Comparison of ENCODE assay signal across 26 cellular contexts in genomic region chr2:172551266-172551665, GRCh38. TPM values are rescaled to one million over a fixed set of nuclear protein-coding genes. Genes with fewer than 3 reads are reported as not detected.
A peak's percentile ranks its signal among the peaks of the same experiment; 100 is the strongest.
DNase-seq lines count a peak whose midpoint lies in the region; ATAC-seq, FAIRE-seq and TF ChIP-seq lines count a peak whose summit lies in the region.
"Had no signal": no experiment of that assay in that cellular context is flagged by ENCODE, and none has a peak within 500 bp of the region (broad histone marks: within the 10 kb centered on the region; RNA-seq: fewer than 3 reads in every experiment).

No MANE protein-coding gene starts in this region.

- H3K14ac ChIP-seq in H1 (ENCODE audit: insufficient read length), result no peak overlapping the region

- H3F3A ChIP-seq in Loucy (ENCODE audit: low read depth), result no peaks in the 10 kb centered on the region

- H3K27me3 ChIP-seq in Loucy (ENCODE audit: insufficient read depth, low read length, poor library complexity, severe bottlenecking), result peaks cover 11% of the 10 kb centered on the region
- no peaks in the 10 kb centered on the region for H3K27me3 ChIP-seq in H1 (replicated peaks in 1 of 4; ENCODE audit: control insufficient read depth in 3 of 4, extremely low read depth in 1 of 4, insufficient read depth in 3 of 4, low read length in 3 of 4)
- no peaks in the 10 kb centered on the region for H3K27me3 ChIP-seq in breast epithelium
- H3K27me3 ChIP-seq: gastrocnemius medialis, ovary, right lobe of liver had no signal

- peaks cover 7% of the 10 kb centered on the region for H3K23me2 ChIP-seq in H1 (ENCODE audit: low read depth, low read length)

- H3K4me1 ChIP-seq in Loucy (ENCODE audit: insufficient read depth, low read length, poor library complexity, severe bottlenecking), result peaks cover 17% of the 10 kb centered on the region
- peaks cover 4 to 22% (median 21%) of the 10 kb centered on the region in 4 experiments; a peak in 6 of 7 replicates for H3K4me1 ChIP-seq in H1 (replicated peaks in 1 of 4; ENCODE audit: control insufficient read depth in 3 of 4, insufficient read depth in 4 of 4, low read length in 3 of 4)
- peaks cover 8% of the 10 kb centered on the region for H3K4me1 ChIP-seq in mesodermal cell (ENCODE audit: control insufficient read depth, insufficient read depth, low read length, poor library complexity, severe bottlenecking)
- no peaks in the 10 kb centered on the region for H3K4me1 ChIP-seq in breast epithelium

- no peak overlapping the region for H2BK15ac ChIP-seq in H1 (ENCODE audit: low read length)

- H3K9ac ChIP-seq in Loucy (ENCODE audit: low read depth, low read length, poor library complexity, severe bottlenecking) (no peak overlapping the region), H1 (replicated peaks in 1 of 4; ENCODE audit: extremely low read depth in 1 of 4, low read depth in 3 of 4, low read length in 3 of 4) (no peak overlapping the region)

- peaks cover 2% of the 10 kb centered on the region; the same call in 1 of the 2 replicates for H3K36me3 ChIP-seq in Loucy (ENCODE audit: insufficient read depth, low read length)
- H3K36me3 ChIP-seq in H1 (ENCODE audit: control insufficient read depth in 2 of 4, insufficient read depth in 4 of 4, low read length in 3 of 4), result peaks cover 0 to 4% (median 1%) of the 10 kb centered on the region in 4 experiments; a peak in 2 of 8 replicates
- H3K36me3 ChIP-seq in mesodermal cell (ENCODE audit: control insufficient read depth, insufficient read depth, low read length), result no peaks in the 10 kb centered on the region
- H3K36me3 ChIP-seq in breast epithelium, result no peaks in the 10 kb centered on the region
- H3K36me3 ChIP-seq: gastrocnemius medialis, left ventricle myocardium inferior, ovary, right lobe of liver, thoracic aorta had no signal

- no peak overlapping the region for H3K27ac Mint-ChIP-seq in activated CD4-positive, alpha-beta T cell treated with anti-CD3 and anti-CD28 coated beads, Interleukin-2, amount 10 ng/mL, durations not matched to agents 24 days and 14 days
- H3K27ac Mint-ChIP-seq: stimulated activated effector memory CD8-positive, alpha-beta T cell treated with anti-CD3 and anti-CD28 coated beads, Interleukin-12 subunit alpha, Interleukin-12 subunit beta, amount 100 ng/mL, for 72 hours; T-helper 1 cell treated with Interleukin-12 subunit alpha and Interleukin-12 subunit beta and Interleukin-4 antibody, amounts not matched to agents 30 μg/mL and 1 μg/mL, for 36 hours had no signal

- TF ChIP-seq EP300 in H1 (IDR thresholded peaks at IDR 0.05; ENCODE audit: borderline replicate concordance in 1 of 2, low read depth in 2 of 2, low read length in 2 of 2), result no peak

- H2BK12ac ChIP-seq in H1 (ENCODE audit: low read depth, low read length), result no peak overlapping the region

- peaks cover 4% of the 10 kb centered on the region for H4K20me1 ChIP-seq in Loucy (ENCODE audit: insufficient read depth, low read length, poor library complexity, severe bottlenecking)
- no peaks in the 10 kb centered on the region for H4K20me1 ChIP-seq in H1 (replicated peaks in 1 of 2; ENCODE audit: control insufficient read depth in 1 of 2, insufficient read depth in 2 of 2, low read length in 2 of 2)

- no peaks in the 10 kb centered on the region for H3K9me2 ChIP-seq in Loucy (replicated peaks; ENCODE audit: low read depth, low read length)

- no peak overlapping the region for H3K56ac ChIP-seq in H1 (replicated peaks; ENCODE audit: insufficient read length, low read depth, low read length)

- H4K5ac ChIP-seq in H1 (ENCODE audit: insufficient read length, low read depth, low read length), result no peak overlapping the region

- H3K27ac ChIP-seq in H1 (ENCODE audit: low read depth, low read length), result no peak overlapping the region
- H3K27ac ChIP-seq in mesodermal cell (ENCODE audit: low read depth, low read length, severe bottlenecking), result peak overlapping the region; percentile 24
- no peak overlapping the region for H3K27ac ChIP-seq in breast epithelium
- H3K27ac ChIP-seq: C4-2B, coronary artery, gastrocnemius medialis, HL-60, left ventricle myocardium inferior, ovary, right lobe of liver, thoracic aorta, WERI-Rb-1 had no signal

- no peak overlapping the region for H2AK5ac ChIP-seq in H1 (ENCODE audit: low read depth, low read length)

- no peak overlapping the region for H4K91ac ChIP-seq in H1 (replicated peaks; ENCODE audit: insufficient read length, low read length)

- CTCF ChIA-PET in H1 (lab: Charles Lee; ENCODE audit: partially characterized antibody), result interaction anchor here (0.8 to 1.7 kb wide), 2 partner anchors 12 to 123 kb away, joined by 4 to 5 read pairs; no protein-coding TSS in a partner anchor

- no peak overlapping the region for H3K4ac ChIP-seq in H1 (replicated peaks; ENCODE audit: insufficient read length, low read depth, low read length)

- H3K9me3 Mint-ChIP-seq in activated CD4-positive, alpha-beta T cell treated with anti-CD3 and anti-CD28 coated beads, Interleukin-2, amount 10 ng/mL, durations not matched to agents 24 days and 14 days, result no peaks in the 10 kb centered on the region
- H3K9me3 Mint-ChIP-seq: stimulated activated effector memory CD8-positive, alpha-beta T cell treated with anti-CD3 and anti-CD28 coated beads, Interleukin-12 subunit alpha, Interleukin-12 subunit beta, amount 100 ng/mL, for 72 hours had no signal

- H3K4me3 ChIP-seq in Loucy (ENCODE audit: low read length, poor library complexity, severe bottlenecking), result no peak overlapping the region
- H3K4me3 ChIP-seq in H1 (ENCODE audit: extremely low read depth in 1 of 4, insufficient read depth in 2 of 4, low read depth in 3 of 4, low read length in 4 of 4), result peak overlapping the region in 1 of 4 experiments; percentile 0; a peak in 1 of 8 replicates
- no peak overlapping the region for H3K4me3 ChIP-seq in mesodermal cell (ENCODE audit: extremely low read depth, insufficient read depth, low read length, poor library complexity, severe bottlenecking)
- no peak overlapping the region for H3K4me3 ChIP-seq in breast epithelium
- H3K4me3 ChIP-seq: coronary artery, gastrocnemius medialis, GM12878, left ventricle myocardium inferior, ovary, right lobe of liver, thoracic aorta had no signal

- H3K4me3 Mint-ChIP-seq in activated CD4-positive, alpha-beta T cell treated with anti-CD3 and anti-CD28 coated beads, Interleukin-2, amount 10 ng/mL, durations not matched to agents 24 days and 14 days, result no peak overlapping the region
- H3K4me3 Mint-ChIP-seq: stimulated activated effector memory CD8-positive, alpha-beta T cell treated with anti-CD3 and anti-CD28 coated beads, Interleukin-12 subunit alpha, Interleukin-12 subunit beta, amount 100 ng/mL, for 72 hours; T-helper 1 cell treated with Interleukin-12 subunit alpha and Interleukin-12 subunit beta and Interleukin-4 antibody, amounts not matched to agents 30 μg/mL and 1 μg/mL, for 36 hours had no signal

- TF ChIP-seq RAD21 in H1 (IDR thresholded peaks at IDR 0.05 in 1 of 2, conservative IDR thresholded peaks at IDR 0.05 in 1 of 2; ENCODE audit: low read depth in 2 of 2, low read length in 2 of 2), result no peak

- no peaks in the 10 kb centered on the region for H3K27me3 Mint-ChIP-seq in activated CD4-positive, alpha-beta T cell treated with anti-CD3 and anti-CD28 coated beads, Interleukin-2, amount 10 ng/mL, durations not matched to agents 24 days and 14 days

- no peak overlapping the region for H3K18ac ChIP-seq in H1 (ENCODE audit: extremely low read depth, low read length)

- ATAC-seq in HG02763 (IDR thresholded peaks at IDR 0.05; ENCODE audit: unreplicated experiment), result no peak
- ATAC-seq: gastrocnemius medialis; GM12878; right lobe of liver; stimulated activated effector memory CD8-positive, alpha-beta T cell treated with anti-CD3 and anti-CD28 coated beads, Interleukin-12 subunit alpha, Interleukin-12 subunit beta, amount 100 ng/mL, for 72 hours had no signal

- H3K4me1 Mint-ChIP-seq in activated CD4-positive, alpha-beta T cell treated with anti-CD3 and anti-CD28 coated beads, Interleukin-2, amount 10 ng/mL, durations not matched to agents 24 days and 14 days, result peaks cover 43% of the 10 kb centered on the region

- no peak overlapping the region for H2BK120ac ChIP-seq in H1 (replicated peaks; ENCODE audit: low read depth, low read length)

- no peak overlapping the region for H4K8ac ChIP-seq in H1 (ENCODE audit: extremely low read depth, insufficient read depth, low read length)

- H2AFZ ChIP-seq in Loucy (ENCODE audit: low read length) (no peak overlapping the region), H1 (ENCODE audit: low read length) (no peak overlapping the region)

- H2BK20ac ChIP-seq in H1 (ENCODE audit: low read length), result no peak overlapping the region

- no peak overlapping the region for H2BK5ac ChIP-seq in H1 (ENCODE audit: low read depth, low read length)

- intact Hi-C loops in breast epithelium (cut with DNase I; ENCODE audit: low total_unique reads), result no loop called here
- intact Hi-C loops in activated CD4-positive, alpha-beta T cell treated with anti-CD3 and anti-CD28 coated beads, Interleukin-2, amount 10 ng/mL, durations not matched to agents 24 days and 14 days (cut with micrococcal nuclease), result loop anchor here (10.0 kb wide), 4 partner anchors 656 to 1844 kb away; partner anchors contain the start of genes CDCA7, DCAF17, METTL8 and SCRN3

- H3K79me2 ChIP-seq in Loucy (ENCODE audit: insufficient read depth, low read length) (peaks cover 23% of the 10 kb centered on the region; the same call in 1 of the 2 replicates), H1 (ENCODE audit: control insufficient read depth in 1 of 2, insufficient read depth in 2 of 2, low read length in 2 of 2) (0 out of 4 replicates have a peak, but pooled peaks cover 0 to 7% of the 10 kb centered on the region in 2 experiments)

- TF ChIP-seq CTCF in Loucy (conservative IDR thresholded peaks at IDR 0.05; ENCODE audit: low read length), result no peak
- TF ChIP-seq CTCF in H1 (IDR thresholded peaks at IDR 0.05; ENCODE audit: control extremely low read depth in 1 of 3, insufficient read depth in 1 of 3, low read depth in 1 of 3, low read length in 3 of 3), result no peak
- no peak for TF ChIP-seq CTCF in breast epithelium (IDR thresholded peaks at IDR 0.05)

- H3K23ac ChIP-seq in H1 (ENCODE audit: insufficient read length), result no peak overlapping the region

- no peaks in the 10 kb centered on the region for H3K79me1 ChIP-seq in H1 (ENCODE audit: low read depth, low read length)

- peaks cover 37% of the 10 kb centered on the region for H3K36me3 Mint-ChIP-seq in activated CD4-positive, alpha-beta T cell treated with anti-CD3 and anti-CD28 coated beads, Interleukin-2, amount 10 ng/mL, durations not matched to agents 24 days and 14 days (ENCODE audit: low read depth)

- H3K4me2 ChIP-seq in Loucy (ENCODE audit: low read depth, low read length, poor library complexity, severe bottlenecking), result peak overlapping the region; percentile 34
- H3K4me2 ChIP-seq in H1 (ENCODE audit: insufficient read depth in 1 of 2, low read depth in 2 of 2, low read length in 2 of 2), result peak overlapping the region; percentile 25 to 28; a peak in 3 of 4 replicates

- FAIRE-seq in H1 (lab: Jason Lieb, UNC), result no peak
- FAIRE-seq: GM12878 had no signal

- POLR2A ChIA-PET in H1 (lab: Charles Lee; ENCODE audit: partially characterized antibody), result interaction anchor here (1.5 to 1.6 kb wide), 2 partner anchors 10 to 18 kb away, joined by 4 read pairs; no protein-coding TSS in a partner anchor

- no peak for TF ChIP-seq POLR2A in H1 (IDR thresholded peaks at IDR 0.05; ENCODE audit: control extremely low read depth in 1 of 2, low read depth in 2 of 2, low read length in 2 of 2)
- no peak for TF ChIP-seq POLR2A in breast epithelium (IDR thresholded peaks at IDR 0.05)

- H3K9me3 ChIP-seq in Loucy (ENCODE audit: insufficient read depth, low read depth, low read length) (peaks cover 6% of the 10 kb centered on the region; the same call in 1 of the 2 replicates), H1 (ENCODE audit: insufficient read depth in 2 of 2, low read depth in 1 of 2, low read length in 1 of 2) (peaks cover 0 to 11% of the 10 kb centered on the region in 2 experiments; a peak in 2 of 4 replicates), mesodermal cell (ENCODE audit: control insufficient read depth, low read length) (peaks cover 15% of the 10 kb centered on the region), breast epithelium (peaks cover 0 to 3% of the 10 kb centered on the region in 2 donors)
- H3K9me3 ChIP-seq: gastrocnemius medialis, left ventricle myocardium inferior, right lobe of liver, thoracic aorta had no signal

- DNase-seq in GF-D8 (lab: John Stamatoyannopoulos, UW), result peak; percentile 23
- no peak for DNase-seq in H1 (ENCODE audit: low read depth in 1 of 2, low spot score in 2 of 2)
- DNase-seq in cerebellum (ENCODE audit: low spot score), result no peak
- DNase-seq in breast epithelium (ENCODE audit: low spot score in 2 of 2), result no peak
- DNase-seq in activated CD4-positive, alpha-beta T cell treated with anti-CD3 and anti-CD28 coated beads, Interleukin-2, amount 10 ng/mL, durations not matched to agents 24 days and 14 days, result no peak
- DNase-seq: activated CD4-positive, alpha-beta T cell treated with anti-CD3 and anti-CD28 coated beads, Interleukin-2, amount 50 U/mL, for 48 hours; activated naive CD4-positive, alpha-beta T cell; gastrocnemius medialis; KG1; left ventricle myocardium inferior; NCI-H1417; NCI-H526; ovary; right lobe of liver; SIG-M5; WERI-Rb-1 had no signal

RNA-seq across cellular contexts. Expression of gene PDK1, which starts 4.6 kb away (rescaled TPM):
- 18.2 and 18.7 TPM in 2 replicates for total RNA-seq in H1 (2021; fragmentation: NEBNext Ultra II Directional; extraction: Animal tissue kit (Norgen Biotek cat#: 25700))
- 10.7 and 21.9 TPM in 2 replicates for polyA plus RNA-seq in H1 (2011; rRNA removed)
- polyA plus RNA-seq in H1 (2011; cell fraction: cytosol; rRNA removed), result 18.3 TPM
- 26.8 TPM for polyA plus RNA-seq in H1 (2011; cell fraction: nucleus; rRNA removed)
- 18.4 to 29.1 TPM (median 22.2 TPM) in 4 replicates for polyA plus RNA-seq in H1 (2012, experiment 1 of 2)
- 1.9 TPM for polyA plus RNA-seq in H1 (2012, experiment 2 of 2)
- polyA plus RNA-seq in H1 (2013, experiment 1 of 2), result 14.6 TPM
- 13.6 TPM for polyA plus RNA-seq in H1 (2013, experiment 2 of 2)
- 61.6 and 153 TPM in 2 replicates for polyA minus RNA-seq in H1 (2011; rRNA and poly(A)+ RNA removed)
- 30.0 TPM for polyA minus RNA-seq in H1 (2011; cell fraction: cytosol; rRNA and poly(A)+ RNA removed)
- 51.6 TPM for polyA minus RNA-seq in H1 (2011; cell fraction: nucleus; rRNA and poly(A)+ RNA removed)
- 16.9 TPM for polyA plus RNA-seq in mesodermal cell (2013, experiment 1 of 2)
- polyA plus RNA-seq in mesodermal cell (2013, experiment 2 of 2), result 18.0 TPM
- total RNA-seq in cerebellum (13.1 TPM), breast epithelium (10 to 100 TPM; 19.0 to 20.0 (median 19.0) TPM)
- total RNA-seq in activated CD4-positive, alpha-beta T cell treated with anti-CD3 and anti-CD28 coated beads, Interleukin-2, amount 10 ng/mL, durations not matched to agents 24 days and 14 days, result 42.6 and 46.9 TPM in 2 replicates
